21 cellular contexts compared by ENCODE assay signal in the genomic region with DNA sequence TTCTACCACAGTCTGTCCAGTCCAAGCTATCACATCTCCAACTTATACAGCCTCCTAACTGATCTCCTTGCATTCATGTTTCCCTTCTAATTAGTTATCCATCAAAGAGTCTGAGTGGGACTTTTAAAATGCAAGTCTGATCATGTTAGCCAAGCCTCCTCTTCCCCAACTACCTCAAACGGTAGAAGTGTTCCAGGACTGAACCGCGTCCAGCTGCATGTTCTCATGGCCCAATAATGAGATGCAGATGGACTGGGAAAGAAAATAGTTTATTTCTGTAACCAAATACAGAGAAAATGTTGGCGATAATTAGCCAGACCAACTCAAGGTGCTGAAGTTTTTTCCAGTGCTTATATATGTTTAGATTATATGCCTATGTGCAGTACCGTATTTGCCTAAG. TPM values are rescaled to one million over a fixed set of nuclear protein-coding genes. Genes with fewer than 3 reads are reported as not detected.
DNase-seq lines count a peak whose midpoint lies in the region; ATAC-seq and TF ChIP-seq lines count a peak whose summit lies in the region.
"Had no signal": no experiment of that assay in that cellular context is flagged by ENCODE, and none has a peak within 500 bp of the region (broad histone marks: within the 10 kb centered on the region; RNA-seq: fewer than 3 reads in every experiment).

No MANE protein-coding gene starts in this region.

- POLR2A ChIA-PET in activated CD4-positive, alpha-beta T cell treated with anti-CD3 and anti-CD28 coated beads, Interleukin-2, amount 10 ng/mL, durations not matched to agents 7 days and 5 days (lab: Charles Lee): no interaction called here
- POLR2A ChIA-PET in activated CD4-positive, alpha-beta T cell treated with anti-CD3 and anti-CD28 coated beads for 36 hours (lab: Charles Lee): no interaction called here

- CTCF ChIA-PET in activated CD4-positive, alpha-beta T cell treated with anti-CD3 and anti-CD28 coated beads, Interleukin-2, amount 10 ng/mL, durations not matched to agents 7 days and 5 days (lab: Charles Lee): no interaction called here
- CTCF ChIA-PET in activated CD4-positive, alpha-beta T cell treated with anti-CD3 and anti-CD28 coated beads for 36 hours (lab: Charles Lee): no interaction called here

- H3K4me1 ChIP-seq in left ventricle myocardium inferior: no peaks in the 10 kb centered on the region
- H3K4me1 ChIP-seq: BE2C had no signal

- no peaks in the 10 kb centered on the region for H3K27me3 Mint-ChIP-seq in activated CD4-positive, alpha-beta T cell treated with anti-CD3 and anti-CD28 coated beads, Interleukin-2, amount 10 ng/mL, durations not matched to agents 7 days and 5 days
- no peaks in the 10 kb centered on the region for H3K27me3 Mint-ChIP-seq in activated CD4-positive, alpha-beta T cell treated with anti-CD3 and anti-CD28 coated beads for 36 hours
- H3K27me3 Mint-ChIP-seq: CD4-positive, CD25-positive, alpha-beta regulatory T cell had no signal

- ATAC-seq in activated CD4-positive, alpha-beta T cell treated with anti-CD3 and anti-CD28 coated beads for 36 hours: no peak
- no peak for ATAC-seq in left cardiac atrium
- ATAC-seq in sciatic nerve: peak; percentile 39
- no peak for ATAC-seq in GM18517 (IDR thresholded peaks at IDR 0.05; ENCODE audit: unreplicated experiment)
- ATAC-seq: GM12878 had no signal

- no peak overlapping the region for H3K27ac ChIP-seq in left ventricle myocardium inferior (replicated peaks)
- H3K27ac ChIP-seq: GM23248 had no signal

- peaks cover 6% of the 10 kb centered on the region for H3K9me3 ChIP-seq in left ventricle myocardium inferior (replicated peaks)
- H3K9me3 ChIP-seq: BE2C had no signal

- H3K9me3 Mint-ChIP-seq in activated CD4-positive, alpha-beta T cell treated with anti-CD3 and anti-CD28 coated beads, Interleukin-2, amount 10 ng/mL, durations not matched to agents 7 days and 5 days: no peaks in the 10 kb centered on the region
- H3K9me3 Mint-ChIP-seq in activated CD4-positive, alpha-beta T cell treated with anti-CD3 and anti-CD28 coated beads for 36 hours (ENCODE audit: low read depth): no peaks in the 10 kb centered on the region

- no peaks in the 10 kb centered on the region for H3K27me3 ChIP-seq in left ventricle myocardium inferior (ENCODE audit: low read depth)
- H3K27me3 ChIP-seq: BE2C had no signal

- H3K4me3 ChIP-seq in left ventricle myocardium inferior: no peak overlapping the region
- H3K4me3 ChIP-seq in AG10803 (ENCODE audit: low read length): no peak overlapping the region
- H3K4me3 ChIP-seq: GM12878, GM23248, HAP-1 had no signal

- H3K4me1 Mint-ChIP-seq in activated CD4-positive, alpha-beta T cell treated with anti-CD3 and anti-CD28 coated beads, Interleukin-2, amount 10 ng/mL, durations not matched to agents 7 days and 5 days: peaks cover 1% of the 10 kb centered on the region
- no peaks in the 10 kb centered on the region for H3K4me1 Mint-ChIP-seq in activated CD4-positive, alpha-beta T cell treated with anti-CD3 and anti-CD28 coated beads for 36 hours

- H3K36me3 Mint-ChIP-seq in activated CD4-positive, alpha-beta T cell treated with anti-CD3 and anti-CD28 coated beads, Interleukin-2, amount 10 ng/mL, durations not matched to agents 7 days and 5 days (ENCODE audit: low read depth): no peaks in the 10 kb centered on the region
- H3K36me3 Mint-ChIP-seq in activated CD4-positive, alpha-beta T cell treated with anti-CD3 and anti-CD28 coated beads for 36 hours (ENCODE audit: low read depth): no peaks in the 10 kb centered on the region
- H3K36me3 Mint-ChIP-seq: CD4-positive, CD25-positive, alpha-beta regulatory T cell had no signal

- no peak for TF ChIP-seq CTCF in left ventricle myocardium inferior (IDR thresholded peaks at IDR 0.05; ENCODE audit: borderline replicate concordance)
- no peak for TF ChIP-seq CTCF in AG10803 (conservative IDR thresholded peaks at IDR 0.05; ENCODE audit: low read length)

- no peak overlapping the region for H3K4me3 Mint-ChIP-seq in activated CD4-positive, alpha-beta T cell treated with anti-CD3 and anti-CD28 coated beads, Interleukin-2, amount 10 ng/mL, durations not matched to agents 7 days and 5 days
- no peak overlapping the region for H3K4me3 Mint-ChIP-seq in activated CD4-positive, alpha-beta T cell treated with anti-CD3 and anti-CD28 coated beads for 36 hours
- H3K4me3 Mint-ChIP-seq: CD4-positive, CD25-positive, alpha-beta regulatory T cell; CD8-positive, alpha-beta memory T cell had no signal

- H3K27ac Mint-ChIP-seq in activated CD4-positive, alpha-beta T cell treated with anti-CD3 and anti-CD28 coated beads, Interleukin-2, amount 10 ng/mL, durations not matched to agents 7 days and 5 days: peak overlapping the region; percentile 60
- no peak overlapping the region for H3K27ac Mint-ChIP-seq in activated CD4-positive, alpha-beta T cell treated with anti-CD3 and anti-CD28 coated beads for 36 hours
- H3K27ac Mint-ChIP-seq: CD4-positive, CD25-positive, alpha-beta regulatory T cell had no signal

- intact Hi-C loops in activated CD4-positive, alpha-beta T cell treated with anti-CD3 and anti-CD28 coated beads for 36 hours (cut with DNase I, micrococcal nuclease): no loop called here
- intact Hi-C loops in left ventricle myocardium inferior (cut with micrococcal nuclease): no loop called here
- intact Hi-C loops in left cardiac atrium (cut with DNase I): no loop called here
- intact Hi-C loops in sciatic nerve (cut with DNase I): no loop called here

- no peak for DNase-seq in activated CD4-positive, alpha-beta T cell treated with anti-CD3 and anti-CD28 coated beads, Interleukin-2, amount 10 ng/mL, durations not matched to agents 7 days and 5 days
- no peak for DNase-seq in activated CD4-positive, alpha-beta T cell treated with anti-CD3 and anti-CD28 coated beads for 36 hours
- peak; percentile 18 for DNase-seq in left ventricle myocardium inferior
- no peak for DNase-seq in left cardiac atrium
- peak; percentile 11 for DNase-seq in AG10803 (ENCODE audit: low read depth)
- no peak for DNase-seq in sciatic nerve (ENCODE audit: low spot score)
- DNase-seq: 8988T; BE2C; C1 segment of cervical spinal cord; CD4-positive, CD25-positive, alpha-beta regulatory T cell; CD8-positive, alpha-beta memory T cell; COR-L47; DMS 273 treated with DMSO at 0.1 percent for 48 hours; DND-41; EL; GM23248 had no signal

- no peaks in the 10 kb centered on the region for H3K36me3 ChIP-seq in left ventricle myocardium inferior
- H3K36me3 ChIP-seq: BE2C, HAP-1 had no signal

RNA-seq across cellular contexts. Expression of a gene that starts 46.6 kb away (rescaled TPM):
- not detected for total RNA-seq in activated CD4-positive, alpha-beta T cell treated with anti-CD3 and anti-CD28 coated beads, Interleukin-2, amount 10 ng/mL, durations not matched to agents 7 days and 5 days
- not detected for total RNA-seq in activated CD4-positive, alpha-beta T cell treated with anti-CD3 and anti-CD28 coated beads for 36 hours
- not detected for total RNA-seq in left ventricle myocardium inferior
- not detected for total RNA-seq in left cardiac atrium
- not detected for total RNA-seq in sciatic nerve
- total RNA-seq: CD8-positive, alpha-beta memory T cell; G401; GM12878; GM23248; H4 had no signal

Comparison
In these comparisons a context has a peak if more than half of its experiments do, and no peak if none do; other contexts are left out.
1. DNase-seq: peak in left ventricle myocardium inferior (single experiment) and AG10803 (single experiment); none in activated CD4-positive, alpha-beta T cell treated with anti-CD3 and anti-CD28 coated beads, Interleukin-2, amount 10 ng/mL, durations not matched to agents 7 days and 5 days (single experiment), activated CD4-positive, alpha-beta T cell treated with anti-CD3 and anti-CD28 coated beads for 36 hours (single experiment), left cardiac atrium (single experiment) and sciatic nerve (single experiment).